Comparison of ENCODE assay signal across 1 cellular context in the genomic region with DNA sequence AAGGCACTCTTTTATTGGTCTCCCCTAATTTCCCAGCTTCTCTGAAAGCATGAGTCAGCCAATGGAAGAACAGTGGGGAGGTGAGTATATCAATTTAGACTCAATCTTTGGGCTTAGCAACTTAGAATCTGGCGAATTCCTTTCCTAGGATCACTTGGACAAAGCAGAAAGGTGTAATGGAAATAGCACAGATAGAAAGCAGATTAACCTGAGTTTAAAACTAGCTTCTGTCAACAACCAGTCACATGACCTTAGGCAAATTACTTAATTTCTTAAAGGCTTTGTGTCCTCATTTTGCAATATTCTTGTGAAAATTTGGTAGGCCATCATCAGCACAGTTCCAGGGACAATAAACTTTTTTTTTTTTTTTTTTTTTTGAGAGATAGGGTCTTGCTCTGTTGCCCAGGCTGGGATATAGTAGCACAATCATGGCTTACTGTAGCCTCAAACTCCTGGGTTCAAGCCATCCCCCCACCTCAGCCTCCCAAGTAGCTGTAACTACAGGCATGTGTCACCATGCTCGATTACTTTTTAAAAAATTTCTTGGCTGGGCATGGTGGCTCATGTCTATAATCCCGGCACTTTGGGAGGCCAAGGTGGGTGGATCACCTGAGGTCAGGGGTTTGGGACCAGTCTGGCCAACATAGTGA.
TF ChIP-seq lines count a peak whose summit lies in the region.

No MANE protein-coding gene starts in this region.

TF ChIP-seq in K562, 482 proteins besides CTCF, POLR2A, EP300 and RAD21:
- TF ChIP-seq RBM25 (IDR thresholded peaks at IDR 0.05; ENCODE audit: low read depth, low read length, severe bottlenecking) = peak; percentile 32
- TF ChIP-seq NELFE (IDR thresholded peaks at IDR 0.05; ENCODE audit: insufficient read depth, insufficient read length) = no peak
- TF ChIP-seq, protein P1, sequence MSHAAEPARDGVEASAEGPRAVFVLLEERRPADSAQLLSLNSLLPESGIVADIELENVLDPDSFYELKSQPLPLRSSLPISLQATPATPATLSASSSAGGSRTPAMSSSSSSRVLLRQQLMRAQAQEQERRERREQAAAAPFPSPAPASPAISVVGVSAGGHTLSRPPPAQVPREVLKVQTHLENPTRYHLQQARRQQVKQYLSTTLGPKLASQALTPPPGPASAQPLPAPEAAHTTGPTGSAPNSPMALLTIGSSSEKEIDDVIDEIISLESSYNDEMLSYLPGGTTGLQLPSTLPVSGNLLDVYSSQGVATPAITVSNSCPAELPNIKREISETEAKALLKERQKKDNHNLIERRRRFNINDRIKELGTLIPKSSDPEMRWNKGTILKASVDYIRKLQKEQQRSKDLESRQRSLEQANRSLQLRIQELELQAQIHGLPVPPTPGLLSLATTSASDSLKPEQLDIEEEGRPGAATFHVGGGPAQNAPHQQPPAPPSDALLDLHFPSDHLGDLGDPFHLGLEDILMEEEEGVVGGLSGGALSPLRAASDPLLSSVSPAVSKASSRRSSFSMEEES (CRISPR knock-in tag; IDR thresholded peaks at IDR 0.05) = peak; percentile 80
- TF ChIP-seq TSC22D4 (tag; IDR thresholded peaks at IDR 0.05) = no peak
- peak; percentile 83 for TF ChIP-seq ZNF121 (CRISPR knock-in tag; conservative IDR thresholded peaks at IDR 0.05)
- TF ChIP-seq, protein P2, sequence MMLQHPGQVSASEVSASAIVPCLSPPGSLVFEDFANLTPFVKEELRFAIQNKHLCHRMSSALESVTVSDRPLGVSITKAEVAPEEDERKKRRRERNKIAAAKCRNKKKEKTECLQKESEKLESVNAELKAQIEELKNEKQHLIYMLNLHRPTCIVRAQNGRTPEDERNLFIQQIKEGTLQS (IDR thresholded peaks at IDR 0.05) = 0 out of 2 replicates have a peak, but pooled peaks have one; percentile 14
- TF ChIP-seq, protein P2 (CRISPR knock-in tag; conservative IDR thresholded peaks at IDR 0.05) = no peak
- TF ChIP-seq RAD51 (IDR thresholded peaks at IDR 0.05; ENCODE audit: borderline replicate concordance, low read depth) = peak; percentile 27; the same call in 1 of the 2 replicates
